24 cellular contexts compared by ENCODE assay signal in genomic region chr13:76685938-76686337, GRCh38.
"Had no signal": no experiment of that assay in that cellular context is flagged by ENCODE, and none has a peak within 500 bp of the region (broad histone marks: within the 10 kb centered on the region; RNA-seq: fewer than 3 reads in every experiment).

No MANE protein-coding gene starts in this region.

- H3K27me3 ChIP-seq: dorsolateral prefrontal cortex, esophagus muscularis mucosa, foreskin keratinocyte, gastroesophageal sphincter, heart left ventricle, hepatocyte, left lung had no signal

- H3K4me1 Mint-ChIP-seq: naive B cell had no signal

- ATAC-seq: foreskin keratinocyte, gastroesophageal sphincter, heart left ventricle, left cardiac atrium, left lung, left ventricle myocardium superior, lower lobe of right lung, mucosa of descending colon had no signal

- H3K4me2 ChIP-seq: hepatocyte had no signal

- H3K79me2 ChIP-seq: hepatocyte had no signal

- H3K4me3 ChIP-seq: coronary artery, dorsolateral prefrontal cortex, esophagus muscularis mucosa, gastroesophageal sphincter, heart left ventricle, hepatocyte, left lung, lower lobe of right lung, mucosa of descending colon had no signal

- H3K9me3 ChIP-seq: lower lobe of right lung, mucosa of descending colon had no signal

- H3K27me3 Mint-ChIP-seq: naive B cell had no signal

- H3K27ac Mint-ChIP-seq: mesothelial cell of epicardium, naive B cell had no signal

- H3K36me3 Mint-ChIP-seq: mesothelial cell of epicardium, naive B cell had no signal

- H3K4me1 ChIP-seq: foreskin keratinocyte had no signal

- DNase-seq: dermis blood vessel endothelial cell; dorsolateral prefrontal cortex; effector CD4-positive, alpha-beta T cell; effector memory CD4-positive, alpha-beta T cell; foreskin keratinocyte; heart left ventricle; hypothalamus; left cardiac atrium; left lung; left ventricle myocardium superior; lower lobe of right lung; mesenchymal stem cell; mucosa of descending colon; naive B cell had no signal

- H3K27ac ChIP-seq: coronary artery, dorsolateral prefrontal cortex, esophagus muscularis mucosa, foreskin keratinocyte, gastroesophageal sphincter, heart left ventricle, hepatocyte, left lung, lower lobe of right lung had no signal

- H3K36me3 ChIP-seq: esophagus muscularis mucosa, gastroesophageal sphincter, heart left ventricle, left lung, lower lobe of right lung had no signal

- H2AFZ ChIP-seq: hepatocyte had no signal

- H3K4me3 Mint-ChIP-seq: mesothelial cell of epicardium, naive B cell had no signal

- FAIRE-seq: colon, endothelial cell of umbilical vein, frontal cortex, islet of Langerhans, keratinocyte had no signal
